Comparison of ENCODE assay signal across 10 cellular contexts in the genomic region with DNA sequence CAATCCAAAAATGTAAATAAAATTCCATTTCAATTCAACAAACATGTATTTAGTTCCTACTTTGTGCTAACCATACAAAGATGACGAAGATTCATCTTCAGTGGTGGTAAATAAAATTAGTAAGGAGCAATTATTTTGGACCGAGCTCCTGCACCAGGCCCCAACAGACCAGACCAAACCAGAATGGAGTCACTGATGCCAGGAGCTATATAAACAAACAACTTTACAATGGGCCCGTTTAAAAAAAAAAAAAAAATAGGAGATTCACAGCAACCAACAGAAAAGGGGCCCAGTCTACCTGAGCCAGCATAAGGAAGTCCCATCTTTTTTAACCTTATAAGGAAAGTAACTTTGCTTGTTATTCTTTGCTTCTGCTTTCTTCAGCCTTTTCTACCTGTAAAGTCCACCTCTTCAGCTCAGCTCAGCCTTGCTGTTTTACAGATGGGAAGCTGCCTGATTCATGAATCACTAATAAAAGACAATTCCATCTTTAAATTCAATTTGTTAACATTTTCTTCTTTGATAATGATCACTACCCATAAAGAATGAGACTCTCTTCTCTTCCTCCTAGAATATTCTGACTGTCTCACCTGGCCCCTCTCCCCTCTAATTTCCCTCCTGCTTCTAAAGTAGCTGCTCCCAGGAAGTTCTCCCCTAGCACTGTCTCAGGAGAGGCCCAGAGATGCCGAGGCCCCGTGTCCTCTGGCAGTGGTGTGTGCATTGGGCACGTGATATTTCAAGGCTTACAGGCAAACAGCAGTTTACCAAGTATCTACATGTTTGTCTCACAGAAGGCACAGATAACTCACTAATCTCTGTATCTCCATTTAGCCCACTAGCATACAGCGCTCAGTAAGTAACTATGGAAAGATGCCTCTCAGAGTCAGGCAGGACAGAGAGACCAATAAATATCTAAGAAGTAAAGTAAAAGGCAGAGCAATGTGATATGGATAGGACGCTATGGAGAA. TPM values are rescaled to one million over a fixed set of nuclear protein-coding genes. Genes with fewer than 3 reads are reported as not detected.
DNase-seq lines count a peak whose midpoint lies in the region; ATAC-seq and TF ChIP-seq lines count a peak whose summit lies in the region.
"Had no signal": no experiment of that assay in that cellular context is flagged by ENCODE, and none has a peak within 500 bp of the region (broad histone marks: within the 10 kb centered on the region; RNA-seq: fewer than 3 reads in every experiment).

No MANE protein-coding gene starts in this region.

- peaks cover 68% of the 10 kb centered on the region for H3K4me1 Mint-ChIP-seq in Calu3 (ENCODE audit: low read depth, unreplicated experiment)

- 0 out of 4 replicates have a peak overlapping the region, but pooled peaks of 1 of the 2 experiments have one; percentile 5 for H4K8ac ChIP-seq in IMR-90 (ENCODE audit: low read depth in 2 of 2, low read length in 2 of 2)

- H3K27me3 ChIP-seq in IMR-90 (ENCODE audit: control insufficient read depth, insufficient read depth, low read length) (no peaks in the 10 kb centered on the region), breast epithelium (no peaks in the 10 kb centered on the region), muscle layer of duodenum (ENCODE audit: low read depth, low read length) (no peaks in the 10 kb centered on the region), WERI-Rb-1 (ENCODE audit: insufficient read depth, low read depth, severe bottlenecking) (no peaks in the 10 kb centered on the region)

- dilution Hi-C loops in IMR-90 (cut with HindIII; ENCODE audit: low sequenced_read_pairs, unreplicated experiment): no loop called here

- no peaks in the 10 kb centered on the region for H3K9me3 ChIP-seq in IMR-90 (ENCODE audit: control insufficient read depth, insufficient read depth, low read length)
- H3K9me3 ChIP-seq in breast epithelium: no peaks in the 10 kb centered on the region
- no peaks in the 10 kb centered on the region for H3K9me3 ChIP-seq in muscle layer of duodenum (ENCODE audit: control insufficient read depth in 1 of 2, low read length in 2 of 2)
- H3K9me3 ChIP-seq in WERI-Rb-1 (ENCODE audit: severe bottlenecking): no peaks in the 10 kb centered on the region

- H3K4me3 ChIP-seq in IMR-90 (ENCODE audit: insufficient read depth, low read depth, low read length): no peak overlapping the region
- H3K4me3 ChIP-seq in breast epithelium: no peak overlapping the region
- no peak overlapping the region for H3K4me3 ChIP-seq in muscle layer of duodenum (ENCODE audit: low read depth in 1 of 2, low read length in 2 of 2)
- no peak overlapping the region for H3K4me3 ChIP-seq in WERI-Rb-1 (ENCODE audit: low read depth, low read length)

- peak overlapping the region; percentile 40 for H2BK20ac ChIP-seq in IMR-90 (ENCODE audit: low read depth, low read length)

- TF ChIP-seq RAD21 in IMR-90 (IDR thresholded peaks at IDR 0.05; ENCODE audit: low read length): no peak

- ATAC-seq in IMR-90 (ENCODE audit: low read depth): peak; percentile 58
- ATAC-seq in HG03039 (IDR thresholded peaks at IDR 0.05; ENCODE audit: unreplicated experiment): no peak
- ATAC-seq in GM18868 (IDR thresholded peaks at IDR 0.05; ENCODE audit: unreplicated experiment): no peak

- H3K56ac ChIP-seq in IMR-90 (ENCODE audit: extremely low read depth, insufficient read depth, low read length): peak overlapping the region; percentile 4; the same call in 1 of the 2 replicates

- peaks cover 11 to 38% of the 10 kb centered on the region in 2 experiments for H3K79me1 ChIP-seq in IMR-90 (ENCODE audit: low read depth in 1 of 2, low read length in 2 of 2)

- H3K9me1 ChIP-seq in IMR-90 (ENCODE audit: insufficient read depth, low read length): peaks cover 15% of the 10 kb centered on the region

- peak overlapping the region; percentile 60 for H3K23ac ChIP-seq in IMR-90 (ENCODE audit: low read depth, low read length)

- no peak overlapping the region for H2AK9ac ChIP-seq in IMR-90 (replicated peaks; ENCODE audit: low read depth, low read length, poor library complexity)

- H4K20me1 ChIP-seq in IMR-90 (ENCODE audit: insufficient read depth, low read length): no peaks in the 10 kb centered on the region

- H3K18ac ChIP-seq in IMR-90 (ENCODE audit: low read depth, low read length): peak overlapping the region; percentile 29; the same call in 1 of the 2 replicates

- no peak overlapping the region; the same call in 2 of the 3 replicates for H2BK15ac ChIP-seq in IMR-90 (ENCODE audit: low read depth, low read length)

- H2AK5ac ChIP-seq in IMR-90 (ENCODE audit: low read depth, low read length): no peak overlapping the region

- peak overlapping the region; percentile 41 for H3K4ac ChIP-seq in IMR-90 (ENCODE audit: low read depth, low read length)

- in situ Hi-C loops in IMR-90 (cut with MboI; ENCODE audit: low sequenced_read_pairs): no loop called here

- H2BK5ac ChIP-seq in IMR-90 (ENCODE audit: low read depth, low read length, poor library complexity, severe bottlenecking): peak overlapping the region; percentile 5

- BruUV-seq in Calu3 (replicated peaks; lab: Mats Ljungman, UMichigan): no TSS peak
- no TSS peak for BruUV-seq in IMR-90 (replicated peaks; lab: Mats Ljungman, UMichigan)

- H3K36me3 Mint-ChIP-seq in Calu3 (ENCODE audit: insufficient read depth, unreplicated experiment): peaks cover 10% of the 10 kb centered on the region
- H3K36me3 Mint-ChIP-seq: brain had no signal

- H3K4me1 ChIP-seq in IMR-90 (ENCODE audit: control insufficient read depth, insufficient read depth, low read length) (peaks cover 2% of the 10 kb centered on the region; the same call in 1 of the 2 replicates), breast epithelium (peaks cover 0 to 6% of the 10 kb centered on the region in 2 donors), muscle layer of duodenum (ENCODE audit: control insufficient read depth in 1 of 2, insufficient read depth in 2 of 2, low read length in 2 of 2) (peaks cover 14 to 33% of the 10 kb centered on the region in 2 donors)

- POLR2A ChIA-PET in IMR-90 (lab: Charles Lee; ENCODE audit: unreplicated experiment): no interaction called here

- no peak for DNase-seq in Calu3
- DNase-seq in IMR-90: no peak
- DNase-seq in breast epithelium (ENCODE audit: low spot score in 2 of 2): no peak
- DNase-seq in dermis blood vessel endothelial cell: no peak
- DNase-seq in WERI-Rb-1: no peak
- DNase-seq: activated CD4-positive, alpha-beta T cell treated with anti-CD3 and anti-CD28 coated beads for 4 hours had no signal

- H4K5ac ChIP-seq in IMR-90 (ENCODE audit: low read depth, low read length): no peak overlapping the region

- H2BK120ac ChIP-seq in IMR-90 (ENCODE audit: low read depth, low read length): peak overlapping the region; percentile 14

- peak overlapping the region; percentile 31 for H3K14ac ChIP-seq in IMR-90 (replicated peaks; ENCODE audit: low read depth, low read length)

- H3K27ac ChIP-seq in IMR-90 (ENCODE audit: insufficient read depth, low read length) (no peak overlapping the region), breast epithelium (peak overlapping the region; percentile 27 to 77), muscle layer of duodenum (ENCODE audit: low read length) (peak overlapping the region; percentile 62), WERI-Rb-1 (no peak overlapping the region)

- CTCF ChIA-PET in Calu3 (lab: Charles Lee) (interaction anchor here (0.5 to 2.6 kb wide), 6 partner anchors 9 to 200 kb away, joined by 3 to 20 read pairs (median 4); partner anchors contain the start of gene MBOAT1), IMR-90 (lab: Yijun Ruan, JAX) (interaction anchor here (0.6 kb wide), 1 partner anchor 19 kb away, joined by 3 read pairs; no protein-coding TSS in a partner anchor)

- no peak for TF ChIP-seq CTCF in Calu3 (IDR thresholded peaks at IDR 0.05; ENCODE audit: unreplicated experiment)
- no peak for TF ChIP-seq CTCF in IMR-90 (conservative IDR thresholded peaks at IDR 0.05; ENCODE audit: low read depth, low read length)
- TF ChIP-seq CTCF in breast epithelium (IDR thresholded peaks at IDR 0.05): no peak
- no peak for TF ChIP-seq CTCF in WERI-Rb-1 (IDR thresholded peaks at IDR 0.05; ENCODE audit: low read depth, low read length)

- no peak overlapping the region; the same call in 1 of the 2 replicates for H4K91ac ChIP-seq in IMR-90 (ENCODE audit: insufficient read depth, low read depth, low read length)

- H3K27me3 Mint-ChIP-seq in Calu3 (ENCODE audit: unreplicated experiment): no peaks in the 10 kb centered on the region

- no CpG with 5 or more reads among the region's 8 CpGs for WGBS in IMR-90 (ENCODE audit: extremely low coverage in 2 of 2, insufficient read length in 1 of 2), 2 experiments

- no peak overlapping the region for H3K4me2 ChIP-seq in IMR-90 (ENCODE audit: low read depth, low read length)

- TF ChIP-seq POLR2A in IMR-90 (IDR thresholded peaks at IDR 0.05; ENCODE audit: low read depth, low read length) (no peak), breast epithelium (IDR thresholded peaks at IDR 0.05) (no peak)

- no peak overlapping the region for H2AFZ ChIP-seq in IMR-90 (replicated peaks; ENCODE audit: low read length, poor library complexity)

- H3K4me3 Mint-ChIP-seq in Calu3 (ENCODE audit: low read depth, unreplicated experiment): peak overlapping the region; percentile 31
- H3K4me3 Mint-ChIP-seq: brain had no signal

- no peaks in the 10 kb centered on the region for H3K9me3 Mint-ChIP-seq in Calu3 (ENCODE audit: low read depth, unreplicated experiment)
- H3K9me3 Mint-ChIP-seq: brain had no signal

- no peaks in the 10 kb centered on the region for H3K36me3 ChIP-seq in IMR-90 (ENCODE audit: control insufficient read depth, insufficient read depth, low read length)
- no peaks in the 10 kb centered on the region for H3K36me3 ChIP-seq in breast epithelium
- no peaks in the 10 kb centered on the region for H3K36me3 ChIP-seq in muscle layer of duodenum (ENCODE audit: control insufficient read depth in 1 of 2, insufficient read depth in 2 of 2, low read length in 2 of 2)
- no peaks in the 10 kb centered on the region for H3K36me3 ChIP-seq in WERI-Rb-1

- no peak overlapping the region for H3K9ac ChIP-seq in IMR-90 (ENCODE audit: low read depth, low read length)

- intact Hi-C loops in Calu3 (cut with micrococcal nuclease; ENCODE audit: unreplicated experiment) (loop anchor here (2.0 kb wide), 2 partner anchors 71 to 77 kb away; no protein-coding TSS in a partner anchor), IMR-90 (cut with micrococcal nuclease) (no loop called here), breast epithelium (cut with DNase I; ENCODE audit: low total_unique reads) (no loop called here)

- peak overlapping the region; percentile 95 for H3K27ac Mint-ChIP-seq in Calu3 (ENCODE audit: unreplicated experiment)

TF ChIP-seq in IMR-90, 13 proteins besides CTCF, POLR2A, EP300 and RAD21 (continues in another document):
- TF ChIP-seq CHD1 (IDR thresholded peaks at IDR 0.05; ENCODE audit: low read depth, low read length): no peak
- no peak for TF ChIP-seq RFX5 (IDR thresholded peaks at IDR 0.05; ENCODE audit: low read depth, low read length)
- no peak for TF ChIP-seq RCOR1 (IDR thresholded peaks at IDR 0.05; ENCODE audit: insufficient replicate concordance, low read length)

RNA-seq across cellular contexts. Expression of gene MBOAT1, which starts 8.4 kb away (rescaled TPM):
- total RNA-seq in Calu3 (2022): 39.9 and 47.8 TPM in 2 replicates
- 4.7 and 5.6 TPM in 2 replicates for total RNA-seq in IMR-90 (2012; rRNA removed)
- polyA plus RNA-seq in IMR-90 (2012; rRNA removed): 1.4 and 1.6 TPM in 2 replicates
- 0.46 and 0.49 TPM in 2 replicates for polyA plus RNA-seq in IMR-90 (2012; cell fraction: cytosol; rRNA removed)
- polyA plus RNA-seq in IMR-90 (2012; cell fraction: nucleus; rRNA removed; ENCODE audit: low replicate concordance): 1.4 and 6.2 TPM in 2 replicates
- 10 to 100 TPM; 10.9 to 38.6 (median 26.2) TPM for total RNA-seq in breast epithelium
- total RNA-seq in dermis blood vessel endothelial cell: 15.3 and 22.0 TPM in 2 replicates

Comparison
In these comparisons a context has a peak if more than half of its experiments do, and no peak if none do; other contexts are left out.
1. H3K27ac ChIP-seq: peak in breast epithelium (2 of 2) and muscle layer of duodenum (single experiment); none in IMR-90 (single experiment) and WERI-Rb-1 (single experiment).